Comparison of ENCODE assay signal across 8 cellular contexts in the genomic region with DNA sequence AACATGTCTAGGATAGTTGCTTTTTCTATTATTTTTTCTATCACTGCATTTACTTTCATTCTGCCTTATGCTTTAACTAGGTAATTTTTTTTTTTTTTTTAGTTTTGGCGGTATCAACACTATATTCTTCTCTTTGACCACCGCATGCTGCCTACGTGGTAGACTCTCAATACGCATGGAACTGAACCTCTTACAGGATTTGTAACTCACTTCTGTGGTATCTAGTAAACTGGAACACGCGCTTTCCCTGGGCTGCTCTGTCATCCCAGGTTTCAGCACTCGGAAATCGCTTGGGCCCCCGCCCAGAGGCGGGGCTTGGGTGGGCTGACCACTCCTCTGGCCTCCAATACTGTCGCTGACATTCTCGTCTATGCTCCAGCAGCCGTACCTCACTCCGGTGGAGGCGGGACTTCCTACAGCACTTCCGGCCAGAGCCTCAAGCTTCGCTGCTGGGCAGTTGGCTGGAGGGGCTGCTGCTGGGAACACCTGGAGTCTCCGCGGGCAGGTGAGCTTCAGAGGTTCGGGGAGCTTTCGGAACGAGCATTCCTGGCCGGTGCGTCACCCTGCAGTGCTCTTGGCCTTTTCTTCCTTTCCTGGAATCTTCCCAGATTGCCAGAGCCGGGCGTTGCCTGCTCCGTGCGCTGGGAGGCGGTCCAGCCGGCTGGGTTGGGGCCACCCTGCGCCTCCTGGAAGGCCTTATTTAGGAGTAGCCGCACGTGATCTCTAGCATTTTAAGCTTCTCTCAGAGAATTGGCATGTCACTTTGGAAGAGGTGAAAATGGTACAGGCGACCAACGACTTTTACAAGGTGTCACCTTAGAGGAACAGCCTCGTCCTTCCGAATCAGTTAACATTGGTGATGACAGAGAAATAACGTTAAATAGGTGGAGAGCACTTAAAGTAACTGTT. TPM values are rescaled to one million over a fixed set of nuclear protein-coding genes. Genes with fewer than 3 reads are reported as not detected.
A peak's percentile ranks its signal among the peaks of the same experiment; 100 is the strongest.
DNase-seq lines count a peak whose midpoint lies in the region; ATAC-seq and FAIRE-seq lines count a peak whose summit lies in the region.

A gene with protein sequence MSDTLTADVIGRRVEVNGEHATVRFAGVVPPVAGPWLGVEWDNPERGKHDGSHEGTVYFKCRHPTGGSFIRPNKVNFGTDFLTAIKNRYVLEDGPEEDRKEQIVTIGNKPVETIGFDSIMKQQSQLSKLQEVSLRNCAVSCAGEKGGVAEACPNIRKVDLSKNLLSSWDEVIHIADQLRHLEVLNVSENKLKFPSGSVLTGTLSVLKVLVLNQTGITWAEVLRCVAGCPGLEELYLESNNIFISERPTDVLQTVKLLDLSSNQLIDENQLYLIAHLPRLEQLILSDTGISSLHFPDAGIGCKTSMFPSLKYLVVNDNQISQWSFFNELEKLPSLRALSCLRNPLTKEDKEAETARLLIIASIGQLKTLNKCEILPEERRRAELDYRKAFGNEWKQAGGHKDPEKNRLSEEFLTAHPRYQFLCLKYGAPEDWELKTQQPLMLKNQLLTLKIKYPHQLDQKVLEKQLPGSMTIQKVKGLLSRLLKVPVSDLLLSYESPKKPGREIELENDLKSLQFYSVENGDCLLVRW (plus strand): TSS at position 428 of the 909 bp plus-strand sequence. CDS start 12,623 bp downstream, outside the sequence.

- FAIRE-seq in GM18507 (lab: Jason Lieb, UNC), result peak; percentile 99

- H3K27ac ChIP-seq in rectal smooth muscle tissue (ENCODE audit: low read depth, low read length) (peak within 1 kb of the TSS; percentile 77), aorta (ENCODE audit: low read depth in 1 of 2, low read length in 2 of 2) (peak within 1 kb of the TSS in 1 of 2 donors; percentile 29)

- no peaks in the 10 kb centered on the region for H3K36me3 ChIP-seq in rectal smooth muscle tissue (ENCODE audit: control insufficient read depth, insufficient read depth, low read length)
- no peaks in the 10 kb centered on the region for H3K36me3 ChIP-seq in aorta (ENCODE audit: control insufficient read depth in 1 of 2, insufficient read depth in 2 of 2, low read length in 1 of 2)

- peak within 1 kb of the TSS; percentile 90 for H3K9ac ChIP-seq in rectal smooth muscle tissue (ENCODE audit: low read length)

- ATAC-seq in HG02973 (IDR thresholded peaks at IDR 0.05; ENCODE audit: unreplicated experiment) (peak; percentile 100), aorta (ENCODE audit: low FRiP score) (peak; percentile 99)

- H3K9me3 ChIP-seq in aorta (ENCODE audit: control insufficient read depth, low read length), result no peaks in the 10 kb centered on the region

- intact Hi-C loops in aorta (cut with DNase I), result loop anchor here (2.0 kb wide), 1 partner anchor 38 kb away; a partner anchor contains a TSS

- H3K4me1 ChIP-seq in rectal smooth muscle tissue (ENCODE audit: control insufficient read depth, insufficient read depth, low read length) (no peaks in the 10 kb centered on the region), aorta (ENCODE audit: control insufficient read depth in 1 of 2, insufficient read depth in 2 of 2, low read length in 2 of 2) (no peaks in the 10 kb centered on the region)

- peak; percentile 94 for DNase-seq in GM18507 (ENCODE audit: extremely low spot score, insufficient read length, low read depth)
- peak; percentile 97 for DNase-seq in NCI-H2029 (lab: John Stamatoyannopoulos, UW)
- peak; percentile 90 for DNase-seq in T1000 (lab: John Stamatoyannopoulos, UW)
- peak; percentile 99 for DNase-seq in astrocyte of the hippocampus (ENCODE audit: low read depth, low spot score)
- DNase-seq in hepatic stellate cell (ENCODE audit: low spot score), result peak; percentile 97
- DNase-seq in aorta, result peak; percentile 98 to 100

- H3K27me3 ChIP-seq in rectal smooth muscle tissue (ENCODE audit: control insufficient read depth, insufficient read depth, low read length) (no peaks in the 10 kb centered on the region), aorta (ENCODE audit: control insufficient read depth in 1 of 2, insufficient read depth in 2 of 2, low read length in 1 of 2) (no peaks in the 10 kb centered on the region)

- 0 to 1% methylated on average over 38 of the region's 38 CpGs for WGBS in aorta, 2 donors

- peak within 1 kb of the TSS; percentile 96 for H3K4me3 ChIP-seq in rectal smooth muscle tissue (ENCODE audit: low read length)
- peak within 1 kb of the TSS; percentile 51 to 84 for H3K4me3 ChIP-seq in aorta (ENCODE audit: low read length in 2 of 2)

RNA-seq across cellular contexts. Expression of the gene that starts here (rescaled TPM):
- total RNA-seq in aorta, result 10 to 100 TPM; 22.2 to 23.2 TPM
- polyA plus RNA-seq in aorta, result 10 to 100 TPM; 16.7 to 48.6 TPM
